24 cellular contexts compared by ENCODE assay signal in the genomic region with DNA sequence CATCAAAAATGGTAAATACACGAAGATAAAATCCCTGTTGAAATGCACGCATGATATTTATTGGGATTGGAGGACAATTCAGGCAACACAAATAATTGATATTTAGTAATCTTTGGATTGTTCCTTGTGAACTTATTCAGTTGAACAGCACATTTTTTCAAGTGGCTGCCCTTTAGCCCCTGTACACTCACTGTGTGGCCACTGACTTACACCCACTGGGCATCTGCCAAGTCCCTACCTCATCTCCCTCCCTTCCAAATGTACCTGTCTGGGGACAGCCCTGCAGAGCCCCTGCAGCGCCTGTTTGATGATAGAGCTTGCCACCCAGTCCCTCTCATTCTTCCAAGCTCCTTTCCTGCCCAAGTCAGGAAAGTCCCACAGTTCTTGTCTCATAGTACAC.
"Had no signal": no experiment of that assay in that cellular context is flagged by ENCODE, and none has a peak within 500 bp of the region (broad histone marks: within the 10 kb centered on the region; RNA-seq: fewer than 3 reads in every experiment).

No MANE protein-coding gene starts in this region.

- H3K27me3 ChIP-seq: breast epithelium had no signal

- H3K4me3 ChIP-seq: breast epithelium, SK-N-MC had no signal

- H3K36me3 ChIP-seq: breast epithelium had no signal

- H3K9me3 ChIP-seq: breast epithelium had no signal

- H3K27ac ChIP-seq: breast epithelium, SK-N-MC, VCaP had no signal

- H3K4me1 ChIP-seq: breast epithelium had no signal

- H3K4me3 Mint-ChIP-seq: activated CD4-positive, alpha-beta T cell treated with anti-CD3 and anti-CD28 coated beads for 36 hours; activated CD8-positive, alpha-beta T cell treated with anti-CD3 and anti-CD28 coated beads for 36 hours; activated naive CD4-positive, alpha-beta T cell treated with anti-CD3 and anti-CD28 coated beads, Interleukin-2, amount 50 U/mL, for 24 hours; activated T-cell treated with anti-CD3 and anti-CD28 coated beads, Interleukin-2, amount 50 U/mL, for 72 hours had no signal

- ATAC-seq: activated CD4-positive, alpha-beta T cell treated with anti-CD3 and anti-CD28 coated beads for 36 hours; activated CD8-positive, alpha-beta T cell treated with anti-CD3 and anti-CD28 coated beads for 36 hours; activated T-cell treated with anti-CD3 and anti-CD28 coated beads, Interleukin-2, amount 50 U/mL, for 72 hours; Right ventricle myocardium inferior had no signal

- DNase-seq: activated CD4-positive, alpha-beta T cell treated with anti-CD3 and anti-CD28 coated beads for 36 hours; activated CD4-positive, alpha-beta T cell treated with anti-CD3 and anti-CD28 coated beads, Interleukin-2, amount 50 U/mL, for 1 hour; activated CD4-positive, CD25-positive, alpha-beta regulatory T cell; activated CD8-positive, alpha-beta memory T cell treated with anti-CD3 and anti-CD28 coated beads, Interleukin-2, amount 50 U/mL, for 4 hours; activated CD8-positive, alpha-beta T cell treated with anti-CD3 and anti-CD28 coated beads for 36 hours; activated T-cell treated with anti-CD3 and anti-CD28 coated beads, Interleukin-2, amount 50 U/mL, for 72 hours; aorta; caudate nucleus; Kasumi-1; KBM-7; NCI-H1048; NCI-H146; NCI-H1930; NCI-H2171; NCI-H226; NCI-H526; NCI-H82; T-helper 1 cell had no signal

- H3K27me3 Mint-ChIP-seq: activated CD4-positive, alpha-beta T cell treated with anti-CD3 and anti-CD28 coated beads for 36 hours; activated CD8-positive, alpha-beta T cell treated with anti-CD3 and anti-CD28 coated beads for 36 hours; activated naive CD4-positive, alpha-beta T cell treated with anti-CD3 and anti-CD28 coated beads, Interleukin-2, amount 50 U/mL, for 24 hours had no signal

- H3K36me3 Mint-ChIP-seq: activated naive CD4-positive, alpha-beta T cell treated with anti-CD3 and anti-CD28 coated beads, Interleukin-2, amount 50 U/mL, for 24 hours had no signal

- H3K27ac Mint-ChIP-seq: activated CD4-positive, alpha-beta T cell treated with anti-CD3 and anti-CD28 coated beads for 36 hours; activated CD8-positive, alpha-beta T cell treated with anti-CD3 and anti-CD28 coated beads for 36 hours; activated naive CD4-positive, alpha-beta T cell treated with anti-CD3 and anti-CD28 coated beads, Interleukin-2, amount 50 U/mL, for 24 hours; activated T-cell treated with anti-CD3 and anti-CD28 coated beads, Interleukin-2, amount 50 U/mL, for 72 hours; activated T-helper 2 cell treated with anti-CD3 and anti-CD28 coated beads, Interferon-gamma antibody, Interleukin-2, Interleukin-4, amounts not matched to agents 10 μg/mL and 5 μg/mL and 100 μg/mL, durations not matched to agents 14 hours and 24 hours and 36 hours had no signal

- H3K9me3 Mint-ChIP-seq: activated CD8-positive, alpha-beta T cell treated with anti-CD3 and anti-CD28 coated beads for 36 hours; activated naive CD4-positive, alpha-beta T cell treated with anti-CD3 and anti-CD28 coated beads, Interleukin-2, amount 50 U/mL, for 24 hours; activated T-cell treated with anti-CD3 and anti-CD28 coated beads, Interleukin-2, amount 50 U/mL, for 72 hours; activated T-helper 2 cell treated with anti-CD3 and anti-CD28 coated beads, Interferon-gamma antibody, Interleukin-2, Interleukin-4, amounts not matched to agents 10 μg/mL and 5 μg/mL and 100 μg/mL, durations not matched to agents 14 hours and 24 hours and 36 hours had no signal
